Comparison of ENCODE assay signal across 18 cellular contexts in genomic region chr17:16875662-16876061, GRCh38.
"Had no signal": no experiment of that assay in that cellular context is flagged by ENCODE, and none has a peak within 500 bp of the region (broad histone marks: within the 10 kb centered on the region; RNA-seq: fewer than 3 reads in every experiment).

No MANE protein-coding gene starts in this region.

- H3K36me3 Mint-ChIP-seq: memory B cell, mesothelial cell of epicardium, natural killer cell had no signal

- ATAC-seq: esophagus mucosa, foreskin keratinocyte, lower lobe of right lung, natural killer cell had no signal

- H3K4me1 ChIP-seq: foreskin keratinocyte, left ventricle myocardium inferior, lower lobe of right lung, sigmoid colon, suprapubic skin, upper lobe of left lung had no signal

- DNase-seq: central memory CD4-positive, alpha-beta T cell; effector CD8-positive, alpha-beta T cell; foreskin keratinocyte; hippocampal formation; left ventricle myocardium inferior; lower lobe of right lung; natural killer cell; sigmoid colon; stimulated activated naive CD4-positive, alpha-beta T cell; tibial artery; upper lobe of left lung had no signal

- H3K4me3 ChIP-seq: coronary artery, left ventricle myocardium inferior, lower lobe of right lung, sigmoid colon, skin epidermis, suprapubic skin, tibial artery, upper lobe of left lung had no signal

- H3K27ac Mint-ChIP-seq: memory B cell, mesothelial cell of epicardium, natural killer cell had no signal

- H3K27ac ChIP-seq: coronary artery, foreskin keratinocyte, left ventricle myocardium inferior, lower lobe of right lung, sigmoid colon, skin epidermis, suprapubic skin, tibial artery, upper lobe of left lung had no signal

- H3K9me3 Mint-ChIP-seq: natural killer cell had no signal

- H3K4me3 Mint-ChIP-seq: memory B cell, mesothelial cell of epicardium, natural killer cell, neural crest cell had no signal

- H3K27me3 ChIP-seq: foreskin keratinocyte, sigmoid colon, upper lobe of left lung had no signal

- H3K4me1 Mint-ChIP-seq: memory B cell, mesothelial cell of epicardium, natural killer cell, neural crest cell had no signal

- H3K9me3 ChIP-seq: lower lobe of right lung, sigmoid colon, suprapubic skin, tibial artery had no signal

- H3K36me3 ChIP-seq: left ventricle myocardium inferior, lower lobe of right lung, sigmoid colon, suprapubic skin, tibial artery, upper lobe of left lung had no signal
